ENCODE assay signal across 31 cellular contexts in the genomic region with DNA sequence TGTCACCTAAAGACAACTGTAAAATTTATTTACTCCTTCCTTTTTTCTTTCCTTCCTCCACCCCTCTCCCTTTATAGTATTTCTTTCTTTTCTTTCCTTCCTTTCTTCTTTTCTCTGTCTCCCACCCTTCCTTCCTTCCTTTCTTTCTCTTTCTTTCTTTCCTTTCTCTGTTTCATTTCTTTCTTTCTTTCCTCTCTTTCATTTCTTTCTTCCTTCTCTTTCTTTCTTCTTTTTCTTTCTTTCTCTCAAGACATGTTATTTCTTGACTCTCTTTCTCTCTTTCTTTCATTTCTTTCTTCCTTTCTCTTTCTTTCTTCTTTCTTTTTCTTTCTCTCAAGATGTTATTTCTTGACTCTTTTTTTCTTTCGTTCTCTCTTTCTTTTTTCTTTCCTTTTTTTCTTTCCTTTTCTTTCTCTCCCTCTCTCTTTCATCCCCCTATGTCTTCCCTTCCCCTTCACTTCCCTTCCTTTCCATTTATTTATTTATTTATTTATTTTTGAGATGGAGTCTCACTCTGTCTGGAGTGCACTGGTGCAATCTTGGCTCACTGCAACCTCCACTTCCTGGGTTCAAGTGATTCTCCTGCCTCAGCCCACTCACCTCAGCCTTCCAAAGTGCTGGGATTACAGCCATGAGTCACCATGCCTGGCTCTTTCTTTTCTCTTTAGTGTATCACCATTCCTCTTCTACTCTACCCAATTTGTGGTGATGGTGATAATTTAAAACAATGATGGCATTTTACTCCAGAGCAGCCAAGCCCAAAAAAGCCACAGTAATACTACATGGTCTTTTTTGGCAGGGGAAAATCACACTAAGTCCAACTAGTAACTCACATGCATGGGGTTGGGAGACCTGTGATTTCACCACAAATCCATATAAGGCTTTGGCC.
A peak's percentile ranks its signal among the peaks of the same experiment; 100 is the strongest.
DNase-seq lines count a peak whose midpoint lies in the region; FAIRE-seq and TF ChIP-seq lines count a peak whose summit lies in the region.
"Had no signal": no experiment of that assay in that cellular context is flagged by ENCODE, and none has a peak within 500 bp of the region (broad histone marks: within the 10 kb centered on the region; RNA-seq: fewer than 3 reads in every experiment).

No MANE protein-coding gene starts in this region.

- DNase-seq in MCF 10A (ENCODE audit: unreplicated experiment): peak; percentile 34
- no peak for DNase-seq in breast epithelium (ENCODE audit: low spot score in 2 of 2)
- DNase-seq in NCI-H226: peak; percentile 32
- DNase-seq in fibroblast of mammary gland (ENCODE audit: low read depth): peak; percentile 54
- DNase-seq in OCI-M2 (lab: John Stamatoyannopoulos, UW; ENCODE audit: unreplicated experiment): no peak
- no peak for DNase-seq in urothelium cell line (ENCODE audit: low spot score)
- no peak for DNase-seq in HEK293T (ENCODE audit: extremely low spot score)
- no peak for DNase-seq in cerebellum (ENCODE audit: low spot score)
- DNase-seq: 8988T; activated CD4-positive, alpha-beta T cell treated with anti-CD3 and anti-CD28 coated beads, Interleukin-2, amount 10 ng/mL, durations not matched to agents 24 days and 14 days; activated gamma-delta T cell treated with Interleukin-2 at 50 U/mL for 16 hours; activated T-cell treated with anti-CD3 and anti-CD28 coated beads, Interleukin-2, amount 50 U/mL, for 24 hours; BE2C; brain microvascular endothelial cell; DMS153; effector CD4-positive, alpha-beta T cell; erythroblast; hippocampal formation; mesendoderm; naive B cell; NCI-H1105 treated with DMSO at 0.1 percent for 48 hours; NCI-H1930; NCI-H524 treated with DMSO at 0.1 percent for 48 hours; NK-92 treated with Interleukin-12 subunit alpha and Interleukin-12 subunit beta, amount 100 ng/mL, for 24 hours; Peyer's patch; SIG-M5; stimulated activated naive CD4-positive, alpha-beta T cell; T-helper 9 cell had no signal

- no peaks in the 10 kb centered on the region for H3K36me3 Mint-ChIP-seq in MCF 10A (ENCODE audit: insufficient read depth, unreplicated experiment)
- H3K36me3 Mint-ChIP-seq: naive B cell had no signal

- no peak for TF ChIP-seq POLR2A in breast epithelium (IDR thresholded peaks at IDR 0.05)

- no peaks in the 10 kb centered on the region for H3K27me3 ChIP-seq in breast epithelium
- H3K27me3 ChIP-seq: BE2C, brain microvascular endothelial cell, neutrophil, Peyer's patch had no signal

- no peaks in the 10 kb centered on the region for H3K27me3 Mint-ChIP-seq in MCF 10A (ENCODE audit: insufficient read depth, unreplicated experiment)
- H3K27me3 Mint-ChIP-seq: activated CD4-positive, alpha-beta T cell treated with anti-CD3 and anti-CD28 coated beads, Interleukin-2, amount 10 ng/mL, durations not matched to agents 24 days and 14 days had no signal

- no TSS peak for BruUV-seq in MCF 10A (replicated peaks; lab: Mats Ljungman, UMichigan)

- H3K4me1 ChIP-seq in breast epithelium: no peaks in the 10 kb centered on the region
- H3K4me1 ChIP-seq: BE2C, Peyer's patch, prostate gland had no signal

- H3K4me1 Mint-ChIP-seq in MCF 10A (ENCODE audit: insufficient read depth, unreplicated experiment): no peaks in the 10 kb centered on the region
- H3K4me1 Mint-ChIP-seq: activated CD4-positive, alpha-beta T cell treated with anti-CD3 and anti-CD28 coated beads, Interleukin-2, amount 10 ng/mL, durations not matched to agents 24 days and 14 days; naive B cell had no signal

- H3K9me3 Mint-ChIP-seq in MCF 10A (ENCODE audit: unreplicated experiment): no peaks in the 10 kb centered on the region

- TF ChIP-seq CTCF in MCF 10A (IDR thresholded peaks at IDR 0.05; ENCODE audit: unreplicated experiment) (no peak), breast epithelium (IDR thresholded peaks at IDR 0.05) (no peak), fibroblast of mammary gland (conservative IDR thresholded peaks at IDR 0.05; ENCODE audit: control insufficient read depth, insufficient read depth, low read depth, low read length) (no peak)

- CTCF ChIA-PET in MCF 10A (lab: Yijun Ruan, JAX) (interaction anchor here (0.9 to 1.4 kb wide), 2 partner anchors 12 to 15 kb away, joined by 3 to 8 read pairs; no protein-coding TSS in a partner anchor), HEK293T (lab: Yijun Ruan, JAX) (interaction anchor here (0.6 kb wide), 2 partner anchors 379 to 1391 kb away, joined by 3 read pairs; no protein-coding TSS in a partner anchor)

- H3K9me3 ChIP-seq in breast epithelium: no peaks in the 10 kb centered on the region
- H3K9me3 ChIP-seq: BE2C, neutrophil, Peyer's patch, prostate gland had no signal

- H3K36me3 ChIP-seq in breast epithelium: no peaks in the 10 kb centered on the region
- H3K36me3 ChIP-seq: BE2C, brain microvascular endothelial cell, neutrophil, Peyer's patch, prostate gland had no signal

- intact Hi-C loops in MCF 10A (cut with micrococcal nuclease): no loop called here
- intact Hi-C loops in breast epithelium (cut with DNase I; ENCODE audit: low total_unique reads): loop anchor here (5.0 kb wide), 1 partner anchor 547 kb away; no protein-coding TSS in a partner anchor

- POLR2A ChIA-PET in MCF 10A (lab: Yijun Ruan, JAX): no interaction called here
- POLR2A ChIA-PET in HEK293T (lab: Yijun Ruan, JAX): no interaction called here

- H3K4me3 ChIP-seq in breast epithelium (no peak overlapping the region), fibroblast of mammary gland (ENCODE audit: control insufficient read depth, low read depth, low read length) (no peak overlapping the region)
- H3K4me3 ChIP-seq: Peyer's patch, prostate gland had no signal

- H3K27ac Mint-ChIP-seq in MCF 10A (ENCODE audit: low read depth, unreplicated experiment): peak overlapping the region; percentile 2
- H3K27ac Mint-ChIP-seq: activated CD4-positive, alpha-beta T cell treated with anti-CD3 and anti-CD28 coated beads, Interleukin-2, amount 10 ng/mL, durations not matched to agents 24 days and 14 days; activated T-cell treated with anti-CD3 and anti-CD28 coated beads, Interleukin-2, amount 50 U/mL, for 24 hours; naive B cell had no signal

- H3K4me3 Mint-ChIP-seq in MCF 10A (ENCODE audit: unreplicated experiment): no peak overlapping the region
- H3K4me3 Mint-ChIP-seq: activated CD4-positive, alpha-beta T cell treated with anti-CD3 and anti-CD28 coated beads, Interleukin-2, amount 10 ng/mL, durations not matched to agents 24 days and 14 days; activated T-cell treated with anti-CD3 and anti-CD28 coated beads, Interleukin-2, amount 50 U/mL, for 24 hours; naive B cell had no signal

- H3K27ac ChIP-seq in breast epithelium: no peak overlapping the region
- H3K27ac ChIP-seq: brain microvascular endothelial cell, neutrophil, Peyer's patch, prostate gland had no signal

- no peak for FAIRE-seq in urothelium cell line (lab: Jason Lieb, UNC)
- FAIRE-seq: colon had no signal

TF ChIP-seq in HEK293T, 16 proteins besides CTCF, POLR2A, EP300 and RAD21:
- TF ChIP-seq ZNF384 (IDR thresholded peaks at IDR 0.05): no peak
- TF ChIP-seq SP1 (IDR thresholded peaks at IDR 0.05): no peak
- no peak for TF ChIP-seq L3MBTL2 (conservative IDR thresholded peaks at IDR 0.05)
- TF ChIP-seq NFRKB (IDR thresholded peaks at IDR 0.05): no peak
- TF ChIP-seq FOXA1 (IDR thresholded peaks at IDR 0.05): no peak
- no peak for TF ChIP-seq LEF1 (IDR thresholded peaks at IDR 0.05; ENCODE audit: borderline replicate concordance)
- no peak for TF ChIP-seq CTBP1 (IDR thresholded peaks at IDR 0.05; ENCODE audit: borderline replicate concordance)
- TF ChIP-seq TARDBP (IDR thresholded peaks at IDR 0.05): no peak
- no peak for TF ChIP-seq FOXK2 (IDR thresholded peaks at IDR 0.05)
- TF ChIP-seq HDGF (IDR thresholded peaks at IDR 0.05; ENCODE audit: borderline replicate concordance): no peak
- TF ChIP-seq ARNT (IDR thresholded peaks at IDR 0.05): no peak
- TF ChIP-seq BHLHE40 (IDR thresholded peaks at IDR 0.05; ENCODE audit: borderline replicate concordance): no peak
- TF ChIP-seq SUZ12 (IDR thresholded peaks at IDR 0.05): no peak
- no peak for TF ChIP-seq FOXM1 (IDR thresholded peaks at IDR 0.05; ENCODE audit: borderline replicate concordance)
- no peak for TF ChIP-seq PKNOX1 (IDR thresholded peaks at IDR 0.05)
- no peak for TF ChIP-seq ELF4 (IDR thresholded peaks at IDR 0.05)
TF ChIP-seq in HEK293T: peak in this region for 0.

Comparison
In these comparisons a context has a peak if more than half of its experiments do, and no peak if none do; other contexts are left out.
1. DNase-seq: peak in MCF 10A (single experiment), NCI-H226 (single experiment) and fibroblast of mammary gland (single experiment); none in breast epithelium (0 of 2), OCI-M2 (single experiment), urothelium cell line (single experiment), HEK293T (single experiment) and cerebellum (single experiment).